In the genomic region with DNA sequence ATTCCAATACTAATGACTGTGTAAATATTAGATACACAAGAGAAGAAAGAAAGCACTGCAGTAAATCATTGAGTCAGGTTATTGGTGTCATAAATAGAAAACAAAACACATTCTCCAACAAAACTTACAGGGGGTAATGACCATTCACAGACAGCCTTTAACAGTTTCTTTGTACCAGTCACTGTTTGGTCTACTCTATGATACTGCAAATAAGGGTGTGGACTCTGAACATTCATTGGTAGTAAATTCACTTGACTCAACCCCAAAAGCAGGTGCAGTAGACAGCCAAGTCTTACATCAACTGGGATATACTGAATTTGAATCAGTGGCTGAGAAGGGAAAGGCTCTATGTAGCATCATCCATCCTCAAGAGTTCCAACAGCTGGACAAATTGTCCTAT, we compare ENCODE assay signal across 20 cellular contexts.
DNase-seq lines count a peak whose midpoint lies in the region; ATAC-seq, FAIRE-seq and TF ChIP-seq lines count a peak whose summit lies in the region.
"Had no signal": no experiment of that assay in that cellular context is flagged by ENCODE, and none has a peak within 500 bp of the region (broad histone marks: within the 10 kb centered on the region; RNA-seq: fewer than 3 reads in every experiment).

No MANE protein-coding gene starts in this region.

- peak overlapping the region; percentile 71 for H3K27ac Mint-ChIP-seq in Caco-2 (ENCODE audit: unreplicated experiment)
- H3K27ac Mint-ChIP-seq: activated CD4-positive, alpha-beta memory T cell treated with anti-CD3 and anti-CD28 coated beads, Interleukin-2, amount 10 ng/mL, durations not matched to agents 7 days and 5 days had no signal

- H3K4me3 Mint-ChIP-seq in Caco-2 (ENCODE audit: unreplicated experiment), result peak overlapping the region; percentile 20
- H3K4me3 Mint-ChIP-seq: activated CD4-positive, alpha-beta memory T cell treated with anti-CD3 and anti-CD28 coated beads, Interleukin-2, amount 10 ng/mL, durations not matched to agents 7 days and 5 days; neural crest cell had no signal

- no TSS peak for BruUV-seq in Caco-2 (replicated peaks; lab: Mats Ljungman, UMichigan)

- H3K27ac ChIP-seq in small intestine (ENCODE audit: low read depth in 1 of 2, low read length in 1 of 2) (no peak overlapping the region), substantia nigra (ENCODE audit: low read depth, low read length, poor library complexity, severe bottlenecking) (no peak overlapping the region)
- H3K27ac ChIP-seq: BLaER1 treated with 17β-estradiol and CSF1 and Interleukin-3, amounts not matched to agents 10 nM and 100 nM; testis had no signal

- CTCF ChIA-PET in Caco-2 (lab: Charles Lee), result no interaction called here

- DNase-seq in Caco-2 (peak; percentile 46 to 71), NCI-H69 (lab: John Stamatoyannopoulos, UW) (peak; percentile 41), small intestine (peak; percentile 52), C1 segment of cervical spinal cord (lab: John Stamatoyannopoulos, UW) (no peak), substantia nigra (lab: John Stamatoyannopoulos, UW) (no peak), GM19240 (ENCODE audit: insufficient read length, low spot score) (no peak)
- DNase-seq: activated CD4-positive, alpha-beta memory T cell treated with anti-CD3 and anti-CD28 coated beads, Interleukin-2, amount 10 ng/mL, durations not matched to agents 7 days and 5 days; activated effector memory CD4-positive, alpha-beta T cell treated with Interleukin-2 at 50 U/mL for 16 hours; aorta; erythroblast; NCI-H526 treated with DMSO at 0.1 percent for 48 hours; Peyer's patch; retina; testis had no signal

- H3K36me3 ChIP-seq in Caco-2 (ENCODE audit: control insufficient read depth, insufficient read depth, low read length), result no peaks in the 10 kb centered on the region; the same call in 1 of the 2 replicates
- peaks cover 0 to 2% of the 10 kb centered on the region in 2 donors for H3K36me3 ChIP-seq in small intestine (ENCODE audit: control insufficient read depth in 2 of 2, insufficient read depth in 2 of 2, low read length in 2 of 2)
- H3K36me3 ChIP-seq: Peyer's patch had no signal

- H3K4me1 ChIP-seq in Caco-2 (peaks cover 46% of the 10 kb centered on the region), small intestine (ENCODE audit: control insufficient read depth in 2 of 2, insufficient read depth in 1 of 2, low read depth in 1 of 2, low read length in 1 of 2) (peaks cover 4 to 12% of the 10 kb centered on the region in 2 donors)
- H3K4me1 ChIP-seq: testis had no signal

- no peak for FAIRE-seq in small intestine (lab: Jason Lieb, UNC)
- FAIRE-seq: GM19239 had no signal

- POLR2A ChIA-PET in Caco-2 (lab: Charles Lee), result no interaction called here

- H3K4me3 ChIP-seq in Caco-2 (ENCODE audit: low read depth, low read length), result no peak overlapping the region
- H3K4me3 ChIP-seq in small intestine (ENCODE audit: low read depth in 1 of 2, low read length in 2 of 2), result no peak overlapping the region
- H3K4me3 ChIP-seq: BLaER1 treated with 17β-estradiol and CSF1 and Interleukin-3, amounts not matched to agents 10 nM and 100 nM; coronary artery; lung; Peyer's patch; testis had no signal

- peaks cover 54% of the 10 kb centered on the region for H3K4me1 Mint-ChIP-seq in Caco-2 (ENCODE audit: low read depth, unreplicated experiment)

- peak; percentile 66 for ATAC-seq in esophagus mucosa

- H3K27me3 Mint-ChIP-seq in Caco-2 (ENCODE audit: insufficient read depth, unreplicated experiment), result no peaks in the 10 kb centered on the region
- H3K27me3 Mint-ChIP-seq: activated CD4-positive, alpha-beta memory T cell treated with anti-CD3 and anti-CD28 coated beads, Interleukin-2, amount 10 ng/mL, durations not matched to agents 7 days and 5 days had no signal

- H3K36me3 Mint-ChIP-seq in Caco-2 (ENCODE audit: insufficient read depth, unreplicated experiment), result peaks cover 28% of the 10 kb centered on the region

- H3K27me3 ChIP-seq in Caco-2 (replicated peaks; ENCODE audit: control insufficient read depth, insufficient read depth, low read length), result no peaks in the 10 kb centered on the region
- H3K27me3 ChIP-seq in small intestine (ENCODE audit: control insufficient read depth in 2 of 2, insufficient read depth in 2 of 2, low read length in 2 of 2), result no peaks in the 10 kb centered on the region
- H3K27me3 ChIP-seq: BLaER1 treated with 17β-estradiol and CSF1 and Interleukin-3, amounts not matched to agents 10 nM and 100 nM; Peyer's patch; testis had no signal

- H3K9me3 ChIP-seq in Caco-2, result no peaks in the 10 kb centered on the region
- H3K9me3 ChIP-seq in small intestine (ENCODE audit: control insufficient read depth, low read depth), result no peaks in the 10 kb centered on the region
- H3K9me3 ChIP-seq: BLaER1 treated with 17β-estradiol and CSF1 and Interleukin-3, amounts not matched to agents 10 nM and 100 nM; Peyer's patch; testis had no signal

- no peak for TF ChIP-seq CTCF in Caco-2 (IDR thresholded peaks at IDR 0.05; ENCODE audit: insufficient read depth in 1 of 2, low read depth in 1 of 2, low read length in 1 of 2, severe bottlenecking in 1 of 2, unreplicated experiment in 1 of 2)

- intact Hi-C loops in Caco-2 (cut with micrococcal nuclease; ENCODE audit: unreplicated experiment), result loop anchor here (1.0 to 2.0 kb wide), 5 partner anchors 10 to 88 kb away; no protein-coding TSS in a partner anchor

- H3K9me3 Mint-ChIP-seq in Caco-2 (ENCODE audit: unreplicated experiment), result no peaks in the 10 kb centered on the region
- H3K9me3 Mint-ChIP-seq: activated CD4-positive, alpha-beta memory T cell treated with anti-CD3 and anti-CD28 coated beads, Interleukin-2, amount 10 ng/mL, durations not matched to agents 7 days and 5 days; neural crest cell had no signal

Comparison
In these comparisons a context has a peak if more than half of its experiments do, and no peak if none do; other contexts are left out.
1. DNase-seq: peak in Caco-2 (2 of 2), NCI-H69 (single experiment) and small intestine (single experiment); none in C1 segment of cervical spinal cord (0 of 14), substantia nigra (0 of 49) and GM19240 (single experiment).